Comparison of ENCODE assay signal across 1 cellular context in the genomic region with DNA sequence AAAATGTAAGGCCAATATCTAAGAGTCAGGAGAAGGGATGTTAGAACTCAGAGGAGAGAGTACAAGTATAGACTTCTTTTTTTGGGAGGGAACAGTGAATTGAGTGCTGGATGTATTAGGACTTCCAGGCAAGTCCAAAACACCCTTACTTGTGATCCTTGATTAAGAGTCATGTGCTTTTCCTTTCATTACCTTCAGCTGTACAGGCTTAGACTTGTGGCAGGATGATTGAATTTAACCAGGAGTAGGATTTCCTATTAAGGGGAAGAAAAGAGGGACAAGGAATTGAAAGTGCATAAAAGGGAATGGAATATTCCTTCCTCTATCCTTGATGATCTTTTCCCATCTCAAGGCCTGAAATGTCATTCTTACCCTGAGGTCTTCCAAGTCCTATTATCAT.
TF ChIP-seq lines count a peak whose summit lies in the region.

No MANE protein-coding gene starts in this region.

TF ChIP-seq in GM23338, 12 proteins besides CTCF, POLR2A, EP300 and RAD21 (continued from another document):
- TF ChIP-seq, protein P1, sequence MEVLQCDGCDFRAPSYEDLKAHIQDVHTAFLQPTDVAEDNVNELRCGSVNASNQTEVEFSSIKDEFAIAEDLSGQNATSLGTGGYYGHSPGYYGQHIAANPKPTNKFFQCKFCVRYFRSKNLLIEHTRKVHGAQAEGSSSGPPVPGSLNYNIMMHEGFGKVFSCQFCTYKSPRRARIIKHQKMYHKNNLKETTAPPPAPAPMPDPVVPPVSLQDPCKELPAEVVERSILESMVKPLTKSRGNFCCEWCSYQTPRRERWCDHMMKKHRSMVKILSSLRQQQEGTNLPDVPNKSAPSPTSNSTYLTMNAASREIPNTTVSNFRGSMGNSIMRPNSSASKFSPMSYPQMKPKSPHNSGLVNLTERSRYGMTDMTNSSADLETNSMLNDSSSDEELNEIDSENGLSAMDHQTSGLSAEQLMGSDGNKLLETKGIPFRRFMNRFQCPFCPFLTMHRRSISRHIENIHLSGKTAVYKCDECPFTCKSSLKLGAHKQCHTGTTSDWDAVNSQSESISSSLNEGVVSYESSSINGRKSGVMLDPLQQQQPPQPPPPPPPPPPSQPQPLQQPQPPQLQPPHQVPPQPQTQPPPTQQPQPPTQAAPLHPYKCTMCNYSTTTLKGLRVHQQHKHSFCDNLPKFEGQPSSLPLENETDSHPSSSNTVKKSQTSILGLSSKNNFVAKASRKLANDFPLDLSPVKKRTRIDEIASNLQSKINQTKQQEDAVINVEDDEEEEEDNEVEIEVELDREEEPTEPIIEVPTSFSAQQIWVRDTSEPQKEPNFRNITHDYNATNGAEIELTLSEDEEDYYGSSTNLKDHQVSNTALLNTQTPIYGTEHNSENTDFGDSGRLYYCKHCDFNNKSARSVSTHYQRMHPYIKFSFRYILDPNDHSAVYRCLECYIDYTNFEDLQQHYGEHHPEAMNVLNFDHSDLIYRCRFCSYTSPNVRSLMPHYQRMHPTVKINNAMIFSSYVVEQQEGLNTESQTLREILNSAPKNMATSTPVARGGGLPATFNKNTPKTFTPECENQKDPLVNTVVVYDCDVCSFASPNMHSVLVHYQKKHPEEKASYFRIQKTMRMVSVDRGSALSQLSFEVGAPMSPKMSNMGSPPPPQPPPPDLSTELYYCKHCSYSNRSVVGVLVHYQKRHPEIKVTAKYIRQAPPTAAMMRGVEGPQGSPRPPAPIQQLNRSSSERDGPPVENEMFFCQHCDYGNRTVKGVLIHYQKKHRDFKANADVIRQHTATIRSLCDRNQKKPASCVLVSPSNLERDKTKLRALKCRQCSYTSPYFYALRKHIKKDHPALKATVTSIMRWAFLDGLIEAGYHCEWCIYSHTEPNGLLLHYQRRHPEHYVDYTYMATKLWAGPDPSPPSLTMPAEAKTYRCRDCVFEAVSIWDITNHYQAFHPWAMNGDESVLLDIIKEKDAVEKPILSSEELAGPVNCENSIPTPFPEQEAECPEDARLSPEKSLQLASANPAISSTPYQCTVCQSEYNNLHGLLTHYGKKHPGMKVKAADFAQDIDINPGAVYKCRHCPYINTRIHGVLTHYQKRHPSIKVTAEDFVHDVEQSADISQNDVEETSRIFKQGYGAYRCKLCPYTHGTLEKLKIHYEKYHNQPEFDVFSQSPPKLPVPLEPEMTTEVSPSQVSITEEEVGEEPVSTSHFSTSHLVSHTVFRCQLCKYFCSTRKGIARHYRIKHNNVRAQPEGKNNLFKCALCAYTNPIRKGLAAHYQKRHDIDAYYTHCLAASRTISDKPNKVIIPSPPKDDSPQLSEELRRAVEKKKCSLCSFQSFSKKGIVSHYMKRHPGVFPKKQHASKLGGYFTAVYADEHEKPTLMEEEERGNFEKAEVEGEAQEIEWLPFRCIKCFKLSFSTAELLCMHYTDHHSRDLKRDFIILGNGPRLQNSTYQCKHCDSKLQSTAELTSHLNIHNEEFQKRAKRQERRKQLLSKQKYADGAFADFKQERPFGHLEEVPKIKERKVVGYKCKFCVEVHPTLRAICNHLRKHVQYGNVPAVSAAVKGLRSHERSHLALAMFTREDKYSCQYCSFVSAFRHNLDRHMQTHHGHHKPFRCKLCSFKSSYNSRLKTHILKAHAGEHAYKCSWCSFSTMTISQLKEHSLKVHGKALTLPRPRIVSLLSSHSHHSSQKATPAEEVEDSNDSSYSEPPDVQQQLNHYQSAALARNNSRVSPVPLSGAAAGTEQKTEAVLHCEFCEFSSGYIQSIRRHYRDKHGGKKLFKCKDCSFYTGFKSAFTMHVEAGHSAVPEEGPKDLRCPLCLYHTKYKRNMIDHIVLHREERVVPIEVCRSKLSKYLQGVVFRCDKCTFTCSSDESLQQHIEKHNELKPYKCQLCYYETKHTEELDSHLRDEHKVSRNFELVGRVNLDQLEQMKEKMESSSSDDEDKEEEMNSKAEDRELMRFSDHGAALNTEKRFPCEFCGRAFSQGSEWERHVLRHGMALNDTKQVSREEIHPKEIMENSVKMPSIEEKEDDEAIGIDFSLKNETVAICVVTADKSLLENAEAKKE (CRISPR knock-in tag; IDR thresholded peaks at IDR 0.05), result no peak
- TF ChIP-seq, protein P2, sequence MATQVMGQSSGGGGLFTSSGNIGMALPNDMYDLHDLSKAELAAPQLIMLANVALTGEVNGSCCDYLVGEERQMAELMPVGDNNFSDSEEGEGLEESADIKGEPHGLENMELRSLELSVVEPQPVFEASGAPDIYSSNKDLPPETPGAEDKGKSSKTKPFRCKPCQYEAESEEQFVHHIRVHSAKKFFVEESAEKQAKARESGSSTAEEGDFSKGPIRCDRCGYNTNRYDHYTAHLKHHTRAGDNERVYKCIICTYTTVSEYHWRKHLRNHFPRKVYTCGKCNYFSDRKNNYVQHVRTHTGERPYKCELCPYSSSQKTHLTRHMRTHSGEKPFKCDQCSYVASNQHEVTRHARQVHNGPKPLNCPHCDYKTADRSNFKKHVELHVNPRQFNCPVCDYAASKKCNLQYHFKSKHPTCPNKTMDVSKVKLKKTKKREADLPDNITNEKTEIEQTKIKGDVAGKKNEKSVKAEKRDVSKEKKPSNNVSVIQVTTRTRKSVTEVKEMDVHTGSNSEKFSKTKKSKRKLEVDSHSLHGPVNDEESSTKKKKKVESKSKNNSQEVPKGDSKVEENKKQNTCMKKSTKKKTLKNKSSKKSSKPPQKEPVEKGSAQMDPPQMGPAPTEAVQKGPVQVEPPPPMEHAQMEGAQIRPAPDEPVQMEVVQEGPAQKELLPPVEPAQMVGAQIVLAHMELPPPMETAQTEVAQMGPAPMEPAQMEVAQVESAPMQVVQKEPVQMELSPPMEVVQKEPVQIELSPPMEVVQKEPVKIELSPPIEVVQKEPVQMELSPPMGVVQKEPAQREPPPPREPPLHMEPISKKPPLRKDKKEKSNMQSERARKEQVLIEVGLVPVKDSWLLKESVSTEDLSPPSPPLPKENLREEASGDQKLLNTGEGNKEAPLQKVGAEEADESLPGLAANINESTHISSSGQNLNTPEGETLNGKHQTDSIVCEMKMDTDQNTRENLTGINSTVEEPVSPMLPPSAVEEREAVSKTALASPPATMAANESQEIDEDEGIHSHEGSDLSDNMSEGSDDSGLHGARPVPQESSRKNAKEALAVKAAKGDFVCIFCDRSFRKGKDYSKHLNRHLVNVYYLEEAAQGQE (IDR thresholded peaks at IDR 0.05; ENCODE audit: unreplicated experiment), result no peak
